In genomic region chr1:239858058-239858457, GRCh38 we compare ENCODE assay signal across 2 cellular contexts.
TF ChIP-seq lines count a peak whose summit lies in the region.

No MANE protein-coding gene starts in this region.

TF ChIP-seq in SK-N-SH treated with all-trans-retinoic acid at 6 μM for 48 hours, 23 proteins besides CTCF, POLR2A, EP300 and RAD21 (continued from another document):
- TF ChIP-seq TCF4 (CRISPR knock-in tag; IDR thresholded peaks at IDR 0.05; ENCODE audit: borderline replicate concordance) (no peak), ESRRG (CRISPR knock-in tag; IDR thresholded peaks at IDR 0.05) (no peak), BACH2 (CRISPR knock-in tag; IDR thresholded peaks at IDR 0.05; ENCODE audit: borderline replicate concordance) (no peak), CSDC2 (CRISPR knock-in tag; IDR thresholded peaks at IDR 0.05) (no peak), ISL1 (CRISPR knock-in tag; IDR thresholded peaks at IDR 0.05) (no peak), OSR1 (CRISPR knock-in tag; IDR thresholded peaks at IDR 0.05) (no peak), ZFP30 (CRISPR knock-in tag; IDR thresholded peaks at IDR 0.05) (no peak)
- TF ChIP-seq, protein P1, sequence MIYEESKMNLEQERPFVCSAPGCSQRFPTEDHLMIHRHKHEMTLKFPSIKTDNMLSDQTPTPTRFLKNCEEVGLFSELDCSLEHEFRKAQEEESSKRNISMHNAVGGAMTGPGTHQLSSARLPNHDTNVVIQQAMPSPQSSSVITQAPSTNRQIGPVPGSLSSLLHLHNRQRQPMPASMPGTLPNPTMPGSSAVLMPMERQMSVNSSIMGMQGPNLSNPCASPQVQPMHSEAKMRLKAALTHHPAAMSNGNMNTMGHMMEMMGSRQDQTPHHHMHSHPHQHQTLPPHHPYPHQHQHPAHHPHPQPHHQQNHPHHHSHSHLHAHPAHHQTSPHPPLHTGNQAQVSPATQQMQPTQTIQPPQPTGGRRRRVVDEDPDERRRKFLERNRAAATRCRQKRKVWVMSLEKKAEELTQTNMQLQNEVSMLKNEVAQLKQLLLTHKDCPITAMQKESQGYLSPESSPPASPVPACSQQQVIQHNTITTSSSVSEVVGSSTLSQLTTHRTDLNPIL (CRISPR knock-in tag; IDR thresholded peaks at IDR 0.05; ENCODE audit: low read depth) = no peak
- TF ChIP-seq, protein P2, sequence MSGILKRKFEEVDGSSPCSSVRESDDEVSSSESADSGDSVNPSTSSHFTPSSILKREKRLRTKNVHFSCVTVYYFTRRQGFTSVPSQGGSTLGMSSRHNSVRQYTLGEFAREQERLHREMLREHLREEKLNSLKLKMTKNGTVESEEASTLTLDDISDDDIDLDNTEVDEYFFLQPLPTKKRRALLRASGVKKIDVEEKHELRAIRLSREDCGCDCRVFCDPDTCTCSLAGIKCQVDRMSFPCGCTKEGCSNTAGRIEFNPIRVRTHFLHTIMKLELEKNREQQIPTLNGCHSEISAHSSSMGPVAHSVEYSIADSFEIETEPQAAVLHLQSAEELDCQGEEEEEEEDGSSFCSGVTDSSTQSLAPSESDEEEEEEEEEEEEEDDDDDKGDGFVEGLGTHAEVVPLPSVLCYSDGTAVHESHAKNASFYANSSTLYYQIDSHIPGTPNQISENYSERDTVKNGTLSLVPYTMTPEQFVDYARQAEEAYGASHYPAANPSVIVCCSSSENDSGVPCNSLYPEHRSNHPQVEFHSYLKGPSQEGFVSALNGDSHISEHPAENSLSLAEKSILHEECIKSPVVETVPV (CRISPR knock-in tag; IDR thresholded peaks at IDR 0.05) = no peak

TF ChIP-seq in SK-N-SH, 30 proteins besides CTCF, POLR2A, EP300 and RAD21 (continued from another document):
- no peak for TF ChIP-seq CHD2 (IDR thresholded peaks at IDR 0.05; ENCODE audit: low read length, partially characterized antibody)
